ENCODE assay signal across 18 cellular contexts in the genomic region with DNA sequence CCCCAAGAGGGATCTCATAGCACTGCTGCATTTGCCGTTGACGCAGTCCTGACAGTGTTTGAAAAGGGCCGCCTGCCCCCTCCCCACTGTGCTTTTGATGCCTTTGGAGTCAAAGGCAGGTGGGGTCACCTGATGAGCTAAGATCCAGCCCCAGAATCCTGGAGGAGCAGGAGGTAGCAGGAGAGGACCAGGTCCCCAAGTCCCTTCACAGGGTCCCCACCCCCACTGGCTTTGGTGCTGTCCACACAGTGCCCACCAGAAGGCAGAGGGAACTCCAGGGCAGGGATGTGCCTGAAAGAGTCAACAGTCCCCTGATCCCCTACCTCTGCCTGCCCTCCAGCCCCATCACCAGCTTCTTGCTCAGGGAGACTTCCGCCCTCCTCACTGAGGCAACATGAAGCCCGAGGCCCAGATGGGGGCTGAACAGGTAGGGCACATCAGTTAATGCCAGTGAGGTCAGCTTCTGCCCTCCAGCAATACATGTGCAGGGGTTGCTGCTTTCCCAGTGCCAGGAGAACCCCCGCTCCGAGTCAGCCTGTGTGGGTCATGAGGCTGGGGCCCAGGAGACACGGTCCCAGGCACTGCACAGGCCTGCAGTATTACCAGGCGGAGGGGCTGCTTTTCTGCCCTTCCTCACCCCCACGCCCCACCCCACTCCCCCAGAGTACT. TPM values are rescaled to one million over a fixed set of nuclear protein-coding genes. Genes with fewer than 3 reads are reported as not detected.
"Had no signal": no experiment of that assay in that cellular context is flagged by ENCODE, and none has a peak within 500 bp of the region (broad histone marks: within the 10 kb centered on the region; RNA-seq: fewer than 3 reads in every experiment).

No MANE protein-coding gene starts in this region.

- H3K4me1 ChIP-seq: colonic mucosa, gastrocnemius medialis, right atrium auricular region, thyroid gland had no signal

- H3K9me3 ChIP-seq: colonic mucosa, esophagus muscularis mucosa, gastrocnemius medialis, heart right ventricle, neutrophil, right atrium auricular region, thyroid gland had no signal

- H3K27ac ChIP-seq: colonic mucosa, esophagus muscularis mucosa, gastrocnemius medialis, heart right ventricle, neutrophil, right atrium auricular region, thyroid gland had no signal

- H3K36me3 ChIP-seq: colonic mucosa, esophagus muscularis mucosa, gastrocnemius medialis, heart right ventricle, neutrophil, right atrium auricular region, thyroid gland had no signal

- ATAC-seq: gastrocnemius medialis; heart right ventricle; naive thymus-derived CD4-positive, alpha-beta T cell had no signal

- H3K27me3 ChIP-seq: colonic mucosa, esophagus muscularis mucosa, gastrocnemius medialis, heart right ventricle, neutrophil, right atrium auricular region, thyroid gland had no signal

- DNase-seq: colonic mucosa; dermis blood vessel endothelial cell; effector CD4-positive, alpha-beta T cell; gastrocnemius medialis; heart right ventricle; kidney glomerular epithelial cell; mammary epithelial cell; naive thymus-derived CD4-positive, alpha-beta T cell; nephron progenitor cell; small intestine; stimulated activated CD4-positive, alpha-beta T cell treated with anti-CD3 and anti-CD28 coated beads, Interleukin-2, amount 100 ng/mL, for 48 hours; stimulated activated naive CD4-positive, alpha-beta T cell treated with Interleukin-2 at 50 U/mL for 16 hours; thyroid gland had no signal

- H3K4me3 ChIP-seq: colonic mucosa, esophagus muscularis mucosa, gastrocnemius medialis, heart right ventricle, right atrium auricular region, thyroid gland had no signal

RNA-seq across cellular contexts. Expression of a gene that starts 51.0 kb away (rescaled TPM):
- total RNA-seq: mesenteric fat pad; naive thymus-derived CD4-positive, alpha-beta T cell; pulmonary artery endothelial cell; right atrium auricular region had no signal
